In the genomic region with DNA sequence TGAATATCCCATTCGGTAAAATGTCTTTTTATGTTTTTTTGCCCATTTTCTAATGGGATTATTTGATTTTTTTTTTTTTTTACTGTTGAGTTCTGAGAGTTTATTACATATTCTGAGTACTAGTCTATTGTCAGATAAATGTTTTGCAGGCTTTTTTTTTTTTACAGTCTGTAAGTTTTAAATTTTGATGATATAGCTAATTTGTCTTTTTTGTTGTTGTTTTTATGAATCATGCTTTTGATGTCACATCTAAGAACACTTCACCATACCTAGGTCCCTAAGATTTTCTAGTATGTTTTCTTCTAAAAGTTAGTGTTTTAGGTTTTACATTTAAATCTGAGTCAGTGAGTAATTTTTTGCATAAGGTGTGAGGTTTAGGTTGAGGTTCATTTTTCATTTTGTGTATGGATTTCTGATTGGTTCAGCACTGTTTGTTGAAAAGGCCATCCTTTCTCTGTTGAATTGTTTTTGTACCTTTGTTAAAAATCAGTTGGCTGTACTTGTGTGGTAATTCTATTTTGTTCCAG, we compare ENCODE assay signal across 2 cellular contexts.
TF ChIP-seq lines count a peak whose summit lies in the region.

No MANE protein-coding gene starts in this region.

TF ChIP-seq in IMR-90, 13 proteins besides CTCF, POLR2A, EP300 and RAD21:
- TF ChIP-seq MAFK (IDR thresholded peaks at IDR 0.05; ENCODE audit: low read depth, low read length) (peak; percentile 58), CHD1 (IDR thresholded peaks at IDR 0.05; ENCODE audit: low read depth, low read length) (no peak), BHLHE40 (IDR thresholded peaks at IDR 0.05; ENCODE audit: low read depth, low read length) (no peak)

TF ChIP-seq in H1, 55 proteins besides CTCF, POLR2A, EP300 and RAD21:
- TF ChIP-seq EZH2 (IDR thresholded peaks at IDR 0.05; ENCODE audit: low read depth, low read length, severe bottlenecking) (no peak), RFX5 (IDR thresholded peaks at IDR 0.05; ENCODE audit: borderline replicate concordance, low read depth, low read length) (no peak)
